9 cellular contexts compared by ENCODE assay signal in genomic region chr10:101566333-101567164, GRCh38. TPM values are rescaled to one million over a fixed set of nuclear protein-coding genes. Genes with fewer than 3 reads are reported as not detected.
DNase-seq lines count a peak whose midpoint lies in the region; ATAC-seq and TF ChIP-seq lines count a peak whose summit lies in the region.
"Had no signal": no experiment of that assay in that cellular context is flagged by ENCODE, and none has a peak within 500 bp of the region (broad histone marks: within the 10 kb centered on the region; RNA-seq: fewer than 3 reads in every experiment).

No MANE protein-coding gene starts in this region.

- no peak for TF ChIP-seq POLR2A in esophagus muscularis mucosa (IDR thresholded peaks at IDR 0.05; ENCODE audit: low read depth)

- no peak for TF ChIP-seq EP300 in esophagus muscularis mucosa (IDR thresholded peaks at IDR 0.05)

- H3K27me3 ChIP-seq in esophagus muscularis mucosa, result peaks cover 6 to 95% (median 35%) of the 10 kb centered on the region in 4 donors

- H3K9me3 ChIP-seq in esophagus muscularis mucosa, result no peaks in the 10 kb centered on the region

- peak; percentile 30 for DNase-seq in DMS79 treated with DMSO at 0.1 percent for 48 hours (lab: John Stamatoyannopoulos, UW)
- DNase-seq in DMS79 (lab: John Stamatoyannopoulos, UW), result no peak
- peak; percentile 14 to 22 for DNase-seq in NCI-H1930 (lab: John Stamatoyannopoulos, UW)
- no peak for DNase-seq in esophagus muscularis mucosa (ENCODE audit: extremely low spot score)
- DNase-seq in retina, result peak; percentile 78
- DNase-seq in ureter (ENCODE audit: low spot score), result no peak

- no peak for TF ChIP-seq CTCF in esophagus muscularis mucosa (IDR thresholded peaks at IDR 0.05)

- H3K4me1 ChIP-seq in esophagus muscularis mucosa, result peaks cover 23 to 33% (median 29%) of the 10 kb centered on the region in 4 donors

- 60% methylated on average over 8 of the region's 59 CpGs for WGBS in esophagus muscularis mucosa

- no peaks in the 10 kb centered on the region for H3K36me3 ChIP-seq in esophagus muscularis mucosa

- ATAC-seq in HG03025 (IDR thresholded peaks at IDR 0.05; ENCODE audit: low FRiP score, unreplicated experiment) (no peak), GM21381 (IDR thresholded peaks at IDR 0.05; ENCODE audit: unreplicated experiment) (no peak)

- H3K4me3 ChIP-seq in esophagus muscularis mucosa, result peak overlapping the region; percentile 29 to 33 (median 32)

- intact Hi-C loops in esophagus muscularis mucosa (cut with DNase I), result loop anchor here (5.0 kb wide), 1 partner anchor 404 kb away; no protein-coding TSS in a partner anchor

- no peak overlapping the region for H3K27ac ChIP-seq in esophagus muscularis mucosa (replicated peaks in 1 of 4)
- H3K27ac ChIP-seq: 22Rv1 had no signal

RNA-seq across cellular contexts. Expression of gene POLL, which starts 21.5 kb away (rescaled TPM):
- total RNA-seq in esophagus muscularis mucosa (10 to 100 TPM; 23.2 to 27.2 (median 26.0) TPM), ureter (35.9 TPM)

RNA-seq across cellular contexts. Expression of gene DPCD, which starts 21.6 kb away (rescaled TPM):
- total RNA-seq in esophagus muscularis mucosa (10 to 100 TPM; 13.8 to 24.2 (median 18.1) TPM), ureter (18.0 TPM)

Comparison
In these comparisons a context has a peak if more than half of its experiments do, and no peak if none do; other contexts are left out.
1. DNase-seq: peak in DMS79 treated with DMSO at 0.1 percent for 48 hours (single experiment), NCI-H1930 (2 of 2) and retina (single experiment); none in DMS79 (single experiment), esophagus muscularis mucosa (single experiment) and ureter (single experiment).